ENCODE assay signal across 10 cellular contexts in genomic region chr19:18611327-18612050, GRCh38. TPM values are rescaled to one million over a fixed set of nuclear protein-coding genes. Genes with fewer than 3 reads are reported as not detected.
A peak's percentile ranks its signal among the peaks of the same experiment; 100 is the strongest.
DNase-seq lines count a peak whose midpoint lies in the region; ATAC-seq and TF ChIP-seq lines count a peak whose summit lies in the region.
"Had no signal": no experiment of that assay in that cellular context is flagged by ENCODE, and none has a peak within 500 bp of the region (broad histone marks: within the 10 kb centered on the region; RNA-seq: fewer than 3 reads in every experiment).

No MANE protein-coding gene starts in this region.

- peak; percentile 71 for DNase-seq in activated effector memory CD4-positive, alpha-beta T cell treated with anti-CD3 and anti-CD28 coated beads, Interleukin-2, amount 50 U/mL, for 16 hours
- DNase-seq in activated effector memory CD4-positive, alpha-beta T cell treated with Interleukin-2 at 50 U/mL for 16 hours: no peak
- DNase-seq in Karpas-422: no peak
- DNase-seq in glutamatergic neuron: no peak
- DNase-seq in smooth muscle cell (lab: John Stamatoyannopoulos, UW; ENCODE audit: unreplicated experiment): no peak
- no peak for DNase-seq in OCI-M1 (lab: John Stamatoyannopoulos, UW)

- TF ChIP-seq CTCF in glutamatergic neuron (IDR thresholded peaks at IDR 0.05; ENCODE audit: partially characterized antibody, unreplicated experiment): no peak
- TF ChIP-seq CTCF in smooth muscle cell (IDR thresholded peaks at IDR 0.05; ENCODE audit: borderline replicate concordance, insufficient read depth, poor library complexity, severe bottlenecking): no peak

- H3K9ac ChIP-seq in Karpas-422 (ENCODE audit: low read length) (no peak overlapping the region), smooth muscle cell (ENCODE audit: low read depth) (no peak overlapping the region)

- H3K9me3 Mint-ChIP-seq in glutamatergic neuron (ENCODE audit: unreplicated experiment): peaks cover 3% of the 10 kb centered on the region
- H3K9me3 Mint-ChIP-seq: activated naive CD4-positive, alpha-beta T cell treated with anti-CD3 and anti-CD28 coated beads, Interleukin-2, amount 50 U/mL, for 72 hours had no signal

- WGBS in smooth muscle cell (ENCODE audit: low lambda C conversion rate): under 1% methylated on average over 41 of the region's 62 CpGs

- no peaks in the 10 kb centered on the region for H3K9me2 ChIP-seq in Karpas-422 (replicated peaks; ENCODE audit: insufficient read depth, low read length)

- no peak for ATAC-seq in GM19351 (IDR thresholded peaks at IDR 0.05; ENCODE audit: unreplicated experiment)
- no peak for ATAC-seq in HG02798 (IDR thresholded peaks at IDR 0.05; ENCODE audit: poor library complexity, unreplicated experiment)

- no peaks in the 10 kb centered on the region for H3K27me3 ChIP-seq in Karpas-422 (ENCODE audit: low read length)
- peaks cover 78% of the 10 kb centered on the region for H3K27me3 ChIP-seq in smooth muscle cell (ENCODE audit: low read depth)

- H3K36me3 ChIP-seq in Karpas-422 (ENCODE audit: insufficient read depth, low read length) (no peaks in the 10 kb centered on the region), smooth muscle cell (ENCODE audit: low read depth) (no peaks in the 10 kb centered on the region)

- H3K27me3 Mint-ChIP-seq in glutamatergic neuron (ENCODE audit: unreplicated experiment): peaks cover 34% of the 10 kb centered on the region

- H2AFZ ChIP-seq in Karpas-422 (ENCODE audit: low read length) (no peak overlapping the region), smooth muscle cell (ENCODE audit: low read depth) (no peak overlapping the region)

- peak overlapping the region; percentile 64 for H3K4me2 ChIP-seq in Karpas-422 (ENCODE audit: low read depth, low read length, poor library complexity, severe bottlenecking)
- H3K4me2 ChIP-seq in smooth muscle cell: peak overlapping the region; percentile 94

- H3K4me1 Mint-ChIP-seq in glutamatergic neuron (ENCODE audit: low read depth, unreplicated experiment): peaks cover 10% of the 10 kb centered on the region

- no peaks in the 10 kb centered on the region for H3F3A ChIP-seq in smooth muscle cell (ENCODE audit: low read depth)

- 0 out of 2 replicates have a peak, but pooled peaks cover 3% of the 10 kb centered on the region for H4K20me1 ChIP-seq in Karpas-422 (ENCODE audit: insufficient read depth, low read depth, low read length)
- H4K20me1 ChIP-seq in smooth muscle cell (ENCODE audit: low read depth): no peaks in the 10 kb centered on the region

- H3K4me1 ChIP-seq in Karpas-422 (ENCODE audit: low read length) (peaks cover 14% of the 10 kb centered on the region), smooth muscle cell (ENCODE audit: low read depth) (peaks cover 35% of the 10 kb centered on the region)

- H3K9me3 ChIP-seq in Karpas-422 (ENCODE audit: low read length) (no peaks in the 10 kb centered on the region), smooth muscle cell (replicated peaks; ENCODE audit: low read depth) (no peaks in the 10 kb centered on the region)

- H3K4me3 ChIP-seq in Karpas-422 (ENCODE audit: low read length): peak overlapping the region; percentile 54; the same call in 1 of the 2 replicates
- peak overlapping the region; percentile 56 for H3K4me3 ChIP-seq in smooth muscle cell

- H3K79me2 ChIP-seq in Karpas-422 (ENCODE audit: low read length): no peaks in the 10 kb centered on the region
- H3K79me2 ChIP-seq in smooth muscle cell (ENCODE audit: low read depth): no peaks in the 10 kb centered on the region

- H3K27ac ChIP-seq in Karpas-422 (ENCODE audit: low read length): no peak overlapping the region
- H3K27ac ChIP-seq in smooth muscle cell (ENCODE audit: low read depth): no peak overlapping the region

- H3K36me3 Mint-ChIP-seq in glutamatergic neuron (ENCODE audit: unreplicated experiment): peaks cover 4% of the 10 kb centered on the region
- H3K36me3 Mint-ChIP-seq: activated naive CD4-positive, alpha-beta T cell treated with anti-CD3 and anti-CD28 coated beads, Interleukin-2, amount 50 U/mL, for 72 hours had no signal

- H3K27ac Mint-ChIP-seq in glutamatergic neuron (ENCODE audit: unreplicated experiment): no peak overlapping the region
- H3K27ac Mint-ChIP-seq: activated naive CD4-positive, alpha-beta T cell treated with anti-CD3 and anti-CD28 coated beads, Interleukin-2, amount 50 U/mL, for 72 hours had no signal

- peak overlapping the region; percentile 84 for H3K4me3 Mint-ChIP-seq in glutamatergic neuron (ENCODE audit: unreplicated experiment)

RNA-seq across cellular contexts. Expression of gene TMEM59L, which starts 1.2 kb away (rescaled TPM):
- total RNA-seq in Karpas-422 (2014; rRNA removed; shearing (Covaris generic); ENCODE audit: low replicate concordance): 0.43 and 2.5 TPM in 2 replicates
- total RNA-seq in glutamatergic neuron (ENCODE audit: unreplicated experiment) (92.3 TPM), smooth muscle cell (4.4 and 5.0 TPM in 2 replicates)
- polyA plus RNA-seq in smooth muscle cell: 31.7 and 42.0 TPM in 2 replicates
- total RNA-seq: mononuclear cell had no signal

RNA-seq across cellular contexts. Expression of gene CRLF1, which starts 4.9 kb away (rescaled TPM):
- 3.0 TPM in 1 of 2 replicates, not detected in the other for total RNA-seq in Karpas-422 (2014; rRNA removed; shearing (Covaris generic); ENCODE audit: low replicate concordance)
- 55.3 TPM for total RNA-seq in glutamatergic neuron (ENCODE audit: unreplicated experiment)
- 196 and 221 TPM in 2 replicates for total RNA-seq in smooth muscle cell
- 715 and 1,048 TPM in 2 replicates for polyA plus RNA-seq in smooth muscle cell
- total RNA-seq: activated naive CD4-positive, alpha-beta T cell treated with anti-CD3 and anti-CD28 coated beads, Interleukin-2, amount 50 U/mL, for 72 hours had no signal

RNA-seq across cellular contexts. Expression of gene REX1BD, which starts 22.9 kb away (rescaled TPM):
- total RNA-seq in Karpas-422 (2014; rRNA removed; shearing (Covaris generic); ENCODE audit: low replicate concordance): 45.7 and 76.8 TPM in 2 replicates
- total RNA-seq in glutamatergic neuron (ENCODE audit: unreplicated experiment) (54.3 TPM), smooth muscle cell (69.6 and 81.5 TPM in 2 replicates)
- 117 and 141 TPM in 2 replicates for polyA plus RNA-seq in smooth muscle cell

RNA-seq across cellular contexts. Expression of gene KLHL26, which starts 25.3 kb away (rescaled TPM):
- total RNA-seq in Karpas-422 (2014; rRNA removed; shearing (Covaris generic); ENCODE audit: low replicate concordance): 3.7 and 4.0 TPM in 2 replicates
- total RNA-seq in glutamatergic neuron (ENCODE audit: unreplicated experiment): 12.0 TPM
- total RNA-seq in smooth muscle cell: 3.9 and 5.6 TPM in 2 replicates
- 7.6 and 8.7 TPM in 2 replicates for polyA plus RNA-seq in smooth muscle cell

RNA-seq across cellular contexts. Expression of gene UBA52, which starts 39.8 kb away (rescaled TPM):
- total RNA-seq in Karpas-422 (2014; rRNA removed; shearing (Covaris generic); ENCODE audit: low replicate concordance): 881 and 1,597 TPM in 2 replicates
- total RNA-seq in glutamatergic neuron (ENCODE audit: unreplicated experiment) (826 TPM), smooth muscle cell (991 and 1,086 TPM in 2 replicates)
- 752 and 759 TPM in 2 replicates for polyA plus RNA-seq in smooth muscle cell

Comparison
In these comparisons a context has a peak if more than half of its experiments do, and no peak if none do; other contexts are left out.
1. RNA of gene TMEM59L, which starts 1.2 kb away (total RNA-seq): 92.3 TPM in glutamatergic neuron (single experiment); 4.4 to 5.0 TPM in smooth muscle cell and 0.43 to 2.5 TPM in Karpas-422; every median in the first group is over 10 times any median in the second.
2. RNA of gene CRLF1, which starts 4.9 kb away (total RNA-seq): 196 to 221 TPM in smooth muscle cell and 55.3 TPM in glutamatergic neuron (single experiment); 3.0 TPM in Karpas-422; every median in the first group is over 10 times any median in the second.